In genomic region chr15:58227706-58228543, GRCh38 we compare ENCODE assay signal across 7 cellular contexts.
A peak's percentile ranks its signal among the peaks of the same experiment; 100 is the strongest.
DNase-seq lines count a peak whose midpoint lies in the region; ATAC-seq and TF ChIP-seq lines count a peak whose summit lies in the region.

No MANE protein-coding gene starts in this region.

- H3K4me1 ChIP-seq in hepatocyte (ENCODE audit: insufficient read depth): peaks cover 16% of the 10 kb centered on the region

- H3K9me3 ChIP-seq in hepatocyte (ENCODE audit: low read depth): no peaks in the 10 kb centered on the region

- DNase-seq in NCI-H1436 treated with DMSO at 0.1 percent for 48 hours (lab: John Stamatoyannopoulos, UW) (peak; percentile 59), T-helper 9 cell (peak; percentile 54), astrocyte of the hippocampus (ENCODE audit: low read depth, low spot score) (peak; percentile 88), hepatocyte (ENCODE audit: low spot score) (peak; percentile 83), smooth muscle cell of the brain vasculature (ENCODE audit: low read depth, low spot score) (peak; percentile 65)

- H4K20me1 ChIP-seq in hepatocyte (ENCODE audit: insufficient read depth, poor library complexity, severe bottlenecking): no peaks in the 10 kb centered on the region

- no peak overlapping the region for H3K27ac ChIP-seq in hepatocyte

- 38% methylated on average over 8 of the region's 8 CpGs for WGBS in hepatocyte (ENCODE audit: low lambda C conversion rate, missing lambda C conversion rate)

- H2AFZ ChIP-seq in hepatocyte: no peak overlapping the region

- no peak overlapping the region for H3K4me3 ChIP-seq in hepatocyte

- no peaks in the 10 kb centered on the region for H3K79me2 ChIP-seq in hepatocyte

- H3K27me3 ChIP-seq in hepatocyte: no peaks in the 10 kb centered on the region

- H3K9me2 ChIP-seq in hepatocyte (replicated peaks; ENCODE audit: insufficient read depth): no peaks in the 10 kb centered on the region

- H3K36me3 ChIP-seq in hepatocyte (replicated peaks; ENCODE audit: insufficient read depth, low read depth): no peaks in the 10 kb centered on the region

- no peak for ATAC-seq in GM21529 (IDR thresholded peaks at IDR 0.05; ENCODE audit: unreplicated experiment)

- peak; percentile 81 for TF ChIP-seq CTCF in GM12873 (IDR thresholded peaks at IDR 0.05; ENCODE audit: insufficient read depth, low read depth, low read length, missing control alignments)
- TF ChIP-seq CTCF in hepatocyte (IDR thresholded peaks at IDR 0.05; ENCODE audit: poor library complexity): peak; percentile 77

- H3K4me2 ChIP-seq in hepatocyte: no peak overlapping the region
